Comparison of ENCODE assay signal across 2 cellular contexts in genomic region chr12:70721958-70722357, GRCh38.
TF ChIP-seq lines count a peak whose summit lies in the region.

No MANE protein-coding gene starts in this region.

TF ChIP-seq in liver, 16 proteins besides CTCF, POLR2A, EP300 and RAD21 (continued from another document):
- TF ChIP-seq FOXA2 (IDR thresholded peaks at IDR 0.05) (no peak), SP1 (IDR thresholded peaks at IDR 0.05) (peak; percentile 39), YY1 (IDR thresholded peaks at IDR 0.05) (no peak), NR2F2 (IDR thresholded peaks at IDR 0.05) (peak; percentile 64)

TF ChIP-seq in HepG2, 621 proteins besides CTCF, POLR2A, EP300 and RAD21:
- no peak for TF ChIP-seq IRX3 (CRISPR knock-in tag; IDR thresholded peaks at IDR 0.05; ENCODE audit: borderline replicate concordance, low read depth)
- no peak for TF ChIP-seq ZNF761 (CRISPR knock-in tag; conservative IDR thresholded peaks at IDR 0.05)
- no peak for TF ChIP-seq PLRG1 (conservative IDR thresholded peaks at IDR 0.05)
- no peak for TF ChIP-seq ASH2L (IDR thresholded peaks at IDR 0.05; ENCODE audit: insufficient read length, low read depth, low read length)
- TF ChIP-seq DZIP1 (CRISPR knock-in tag; IDR thresholded peaks at IDR 0.05), result no peak
- no peak for TF ChIP-seq PRDM10 (CRISPR knock-in tag; IDR thresholded peaks at IDR 0.05; ENCODE audit: low read depth)
- TF ChIP-seq ZFP36 (IDR thresholded peaks at IDR 0.05; ENCODE audit: borderline replicate concordance, low read depth, low read length, partially characterized antibody), result no peak
- no peak for TF ChIP-seq LCORL (IDR thresholded peaks at IDR 0.05)
- no peak for TF ChIP-seq LCORL (CRISPR knock-in tag; IDR thresholded peaks at IDR 0.05)
- TF ChIP-seq ZNF589 (CRISPR knock-in tag; conservative IDR thresholded peaks at IDR 0.05), result no peak
- TF ChIP-seq TBL1XR1 (IDR thresholded peaks at IDR 0.05; ENCODE audit: borderline replicate concordance, low read length, partially characterized antibody), result no peak
- TF ChIP-seq KAT2B (IDR thresholded peaks at IDR 0.05; ENCODE audit: borderline replicate concordance, low read depth, low read length), result no peak
- TF ChIP-seq IRF9 (CRISPR knock-in tag; IDR thresholded peaks at IDR 0.05; ENCODE audit: borderline replicate concordance), result no peak
- no peak for TF ChIP-seq ZNF18 (CRISPR knock-in tag; IDR thresholded peaks at IDR 0.05; ENCODE audit: insufficient replicate concordance)
- TF ChIP-seq MYNN (CRISPR knock-in tag; IDR thresholded peaks at IDR 0.05; ENCODE audit: low read depth), result no peak
TF ChIP-seq in HepG2: peak in this region for 0.
